9 cellular contexts compared by ENCODE assay signal in the genomic region with DNA sequence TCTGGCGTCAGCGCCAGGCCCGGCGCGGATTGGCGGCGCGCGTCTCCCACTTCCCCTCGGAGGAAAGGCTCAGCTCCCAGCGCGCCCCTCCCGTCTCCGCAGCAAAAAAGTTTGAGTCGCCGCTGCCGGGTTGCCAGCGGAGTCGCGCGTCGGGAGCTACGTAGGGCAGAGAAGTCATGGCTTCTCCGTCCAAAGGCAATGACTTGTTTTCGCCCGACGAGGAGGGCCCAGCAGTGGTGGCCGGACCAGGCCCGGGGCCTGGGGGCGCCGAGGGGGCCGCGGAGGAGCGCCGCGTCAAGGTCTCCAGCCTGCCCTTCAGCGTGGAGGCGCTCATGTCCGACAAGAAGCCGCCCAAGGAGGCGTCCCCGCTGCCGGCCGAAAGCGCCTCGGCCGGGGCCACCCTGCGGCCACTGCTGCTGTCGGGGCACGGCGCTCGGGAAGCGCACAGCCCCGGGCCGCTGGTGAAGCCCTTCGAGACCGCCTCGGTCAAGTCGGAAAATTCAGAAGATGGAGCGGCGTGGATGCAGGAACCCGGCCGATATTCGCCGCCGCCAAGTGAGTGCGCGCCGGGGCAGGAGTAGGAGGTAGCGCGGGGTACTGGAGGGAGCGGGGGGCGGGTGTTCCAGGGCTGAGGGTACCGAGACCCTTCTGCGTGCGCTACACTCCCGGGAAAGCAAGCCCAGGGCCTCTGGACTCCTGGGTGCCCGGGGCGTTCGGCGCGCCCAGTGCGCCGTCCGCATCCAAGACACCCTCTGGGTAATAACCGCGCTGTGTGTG. TPM values are rescaled to one million over a fixed set of nuclear protein-coding genes. Genes with fewer than 3 reads are reported as not detected.
DNase-seq lines count a peak whose midpoint lies in the region; ATAC-seq, FAIRE-seq and TF ChIP-seq lines count a peak whose summit lies in the region.
"Had no signal": no experiment of that assay in that cellular context is flagged by ENCODE, and none has a peak within 500 bp of the region (broad histone marks: within the 10 kb centered on the region; RNA-seq: fewer than 3 reads in every experiment).

MSX2 (plus strand) TSS at position 99 of the 777 bp plus-strand sequence; CDS start at position 177, 78 bp downstream.

- H3K9me3 Mint-ChIP-seq in activated T-helper 2 cell treated with anti-CD3 and anti-CD28 coated beads, Interferon-gamma antibody, Interleukin-2, Interleukin-4, amounts not matched to agents 10 μg/mL and 5 μg/mL and 100 μg/mL, durations not matched to agents 14 hours and 24 hours and 36 hours: no peaks in the 10 kb centered on the region
- peaks cover 4% of the 10 kb centered on the region for H3K9me3 Mint-ChIP-seq in natural killer cell treated with Interleukin-12 subunit alpha and Interleukin-12 subunit beta and Interleukin-15 and Interleukin-18, amount 100 ng/mL, for 72 hours

- no peak for FAIRE-seq in H54 (lab: Jason Lieb, UNC)
- FAIRE-seq: GM12878 had no signal

- H3K36me3 Mint-ChIP-seq in activated T-helper 2 cell treated with anti-CD3 and anti-CD28 coated beads, Interferon-gamma antibody, Interleukin-2, Interleukin-4, amounts not matched to agents 10 μg/mL and 5 μg/mL and 100 μg/mL, durations not matched to agents 14 hours and 24 hours and 36 hours (ENCODE audit: low read depth): peaks cover 3% of the 10 kb centered on the region
- H3K36me3 Mint-ChIP-seq in natural killer cell treated with Interleukin-12 subunit alpha and Interleukin-12 subunit beta and Interleukin-15 and Interleukin-18, amount 100 ng/mL, for 72 hours: peaks cover 6% of the 10 kb centered on the region

- H3K9me3 ChIP-seq in MG63 (no peaks in the 10 kb centered on the region), thoracic aorta (no peaks in the 10 kb centered on the region)

- TF ChIP-seq POLR2A in H54 (IDR thresholded peaks at IDR 0.05; ENCODE audit: low read depth, low read length): no peak

- DNase-seq in AG09309 (ENCODE audit: low read depth) (peak; percentile 59), MG63 (peak; percentile 95), foreskin keratinocyte (peak; percentile 64 to 83), thoracic aorta (ENCODE audit: low spot score) (no peak), H54 (ENCODE audit: insufficient read length, low spot score) (no peak)
- DNase-seq in activated T-helper 2 cell treated with anti-CD3 and anti-CD28 coated beads, Interferon-gamma antibody, Interleukin-2, Interleukin-4, amounts not matched to agents 10 μg/mL and 5 μg/mL and 100 μg/mL, durations not matched to agents 14 hours and 24 hours and 36 hours (ENCODE audit: low spot score): peak; percentile 9
- DNase-seq in natural killer cell treated with Interleukin-12 subunit alpha and Interleukin-12 subunit beta and Interleukin-15 and Interleukin-18, amount 100 ng/mL, for 72 hours (ENCODE audit: low spot score): no peak

- TF ChIP-seq CTCF in AG09309 (IDR thresholded peaks at IDR 0.05; ENCODE audit: control insufficient read depth, insufficient read depth, low read depth, low read length, missing control alignments): no peak
- TF ChIP-seq CTCF in foreskin keratinocyte (conservative IDR thresholded peaks at IDR 0.05): no peak
- no peak for TF ChIP-seq CTCF in thoracic aorta (IDR thresholded peaks at IDR 0.05)

- H3K27me3 Mint-ChIP-seq in activated T-helper 2 cell treated with anti-CD3 and anti-CD28 coated beads, Interferon-gamma antibody, Interleukin-2, Interleukin-4, amounts not matched to agents 10 μg/mL and 5 μg/mL and 100 μg/mL, durations not matched to agents 14 hours and 24 hours and 36 hours (ENCODE audit: low read depth): peaks cover 85% of the 10 kb centered on the region
- peaks cover 52 to 78% of the 10 kb centered on the region in 2 donors for H3K27me3 Mint-ChIP-seq in natural killer cell treated with Interleukin-12 subunit alpha and Interleukin-12 subunit beta and Interleukin-15 and Interleukin-18, amount 100 ng/mL, for 72 hours

- H3K27ac Mint-ChIP-seq in activated T-helper 2 cell treated with anti-CD3 and anti-CD28 coated beads, Interferon-gamma antibody, Interleukin-2, Interleukin-4, amounts not matched to agents 10 μg/mL and 5 μg/mL and 100 μg/mL, durations not matched to agents 14 hours and 24 hours and 36 hours: no peak within 1 kb of the TSS
- H3K27ac Mint-ChIP-seq in natural killer cell treated with Interleukin-12 subunit alpha and Interleukin-12 subunit beta and Interleukin-15 and Interleukin-18, amount 100 ng/mL, for 72 hours: no peak within 1 kb of the TSS

- no peaks in the 10 kb centered on the region for H3K4me1 ChIP-seq in foreskin keratinocyte
- H3K4me1 ChIP-seq in thoracic aorta (ENCODE audit: control insufficient read depth in 1 of 2, low read depth in 2 of 2): peaks cover 10 to 24% of the 10 kb centered on the region in 2 donors

- H3K27me3 ChIP-seq in MG63: peaks cover 33% of the 10 kb centered on the region
- H3K27me3 ChIP-seq in foreskin keratinocyte: peaks cover 38% of the 10 kb centered on the region
- peaks cover 21% of the 10 kb centered on the region for H3K27me3 ChIP-seq in thoracic aorta (replicated peaks; ENCODE audit: insufficient read depth)

- H3K4me3 Mint-ChIP-seq in activated T-helper 2 cell treated with anti-CD3 and anti-CD28 coated beads, Interferon-gamma antibody, Interleukin-2, Interleukin-4, amounts not matched to agents 10 μg/mL and 5 μg/mL and 100 μg/mL, durations not matched to agents 14 hours and 24 hours and 36 hours (ENCODE audit: low read depth): peak within 1 kb of the TSS; percentile 6
- peak within 1 kb of the TSS; percentile 82 for H3K4me3 Mint-ChIP-seq in natural killer cell treated with Interleukin-12 subunit alpha and Interleukin-12 subunit beta and Interleukin-15 and Interleukin-18, amount 100 ng/mL, for 72 hours

- H3K36me3 ChIP-seq in MG63 (peaks cover 3% of the 10 kb centered on the region; the same call in 1 of the 2 replicates), thoracic aorta (no peaks in the 10 kb centered on the region)

- intact Hi-C loops in activated T-helper 2 cell treated with anti-CD3 and anti-CD28 coated beads, Interferon-gamma antibody, Interleukin-2, Interleukin-4, amounts not matched to agents 10 μg/mL and 5 μg/mL and 100 μg/mL, durations not matched to agents 14 hours and 24 hours and 36 hours (cut with micrococcal nuclease): loop anchor here (5.0 kb wide), 1 partner anchor 1487 kb away; the partner anchor contains the start of gene NKX2-5

- H3K27ac ChIP-seq in foreskin keratinocyte (peak within 1 kb of the TSS; percentile 42), thoracic aorta (peak within 1 kb of the TSS in 1 of 2 donors; percentile 8)

- peaks cover 5% of the 10 kb centered on the region for H3K4me1 Mint-ChIP-seq in activated T-helper 2 cell treated with anti-CD3 and anti-CD28 coated beads, Interferon-gamma antibody, Interleukin-2, Interleukin-4, amounts not matched to agents 10 μg/mL and 5 μg/mL and 100 μg/mL, durations not matched to agents 14 hours and 24 hours and 36 hours (ENCODE audit: low read depth)
- H3K4me1 Mint-ChIP-seq in natural killer cell treated with Interleukin-12 subunit alpha and Interleukin-12 subunit beta and Interleukin-15 and Interleukin-18, amount 100 ng/mL, for 72 hours (ENCODE audit: low read depth in 2 of 2): peaks cover 4 to 5% of the 10 kb centered on the region in 2 donors

- ATAC-seq in foreskin keratinocyte: peak; percentile 96
- peak; percentile 61 to 82 for ATAC-seq in natural killer cell treated with Interleukin-12 subunit alpha and Interleukin-12 subunit beta and Interleukin-15 and Interleukin-18, amount 100 ng/mL, for 72 hours
- ATAC-seq in thoracic aorta (ENCODE audit: insufficient number of reproducible peaks, low FRiP score, low read depth): peak; percentile 26
- ATAC-seq in HG02870 (IDR thresholded peaks at IDR 0.05; ENCODE audit: unreplicated experiment): no peak
- ATAC-seq: GM12878 had no signal

- H3K4me3 ChIP-seq in AG09309 (ENCODE audit: control insufficient read depth, low read depth, low read length) (peak within 1 kb of the TSS; percentile 62), MG63 (peak within 1 kb of the TSS; percentile 87), thoracic aorta (peak within 1 kb of the TSS; percentile 78)
- H3K4me3 ChIP-seq: GM12878 had no signal

RNA-seq across cellular contexts. Expression of gene MSX2, which starts in this region (rescaled TPM):
- 8.5 and 10.7 TPM in 2 replicates for total RNA-seq in MG63 (2014; rRNA removed; shearing (Covaris generic); ENCODE audit: low replicate concordance)
- not detected in 2 replicates for total RNA-seq in activated T-helper 2 cell treated with anti-CD3 and anti-CD28 coated beads, Interferon-gamma antibody, Interleukin-2, Interleukin-4, amounts not matched to agents 10 μg/mL and 5 μg/mL and 100 μg/mL, durations not matched to agents 14 hours and 24 hours and 36 hours
- total RNA-seq in foreskin keratinocyte (2.8 and 4.0 TPM in 2 replicates), thoracic aorta (1 to 10 TPM in 1 of 2 donors, not detected in 1; 2.0 TPM)
- 3.8 and 3.9 TPM in 2 replicates for polyA plus RNA-seq in foreskin keratinocyte
- not detected for total RNA-seq in natural killer cell treated with Interleukin-12 subunit alpha and Interleukin-12 subunit beta and Interleukin-15 and Interleukin-18, amount 100 ng/mL, for 72 hours
- total RNA-seq: GM12878 had no signal
- polyA plus RNA-seq: GM12878 had no signal

Comparison
In these comparisons a context has a peak if more than half of its experiments do, and no peak if none do; other contexts are left out.
1. Peak in DNase-seq in activated T-helper 2 cell treated with anti-CD3 and anti-CD28 coated beads, Interferon-gamma antibody, Interleukin-2, Interleukin-4, amounts not matched to agents 10 μg/mL and 5 μg/mL and 100 μg/mL, durations not matched to agents 14 hours and 24 hours and 36 hours; RNA of the gene not detected or under 1 TPM.
2. Peak in ATAC-seq in natural killer cell treated with Interleukin-12 subunit alpha and Interleukin-12 subunit beta and Interleukin-15 and Interleukin-18, amount 100 ng/mL, for 72 hours; RNA of the gene not detected or under 1 TPM.
3. DNase-seq: peak in AG09309 (single experiment), MG63 (single experiment) and foreskin keratinocyte (2 of 2); none in natural killer cell treated with Interleukin-12 subunit alpha and Interleukin-12 subunit beta and Interleukin-15 and Interleukin-18, amount 100 ng/mL, for 72 hours (single experiment), thoracic aorta (single experiment) and H54 (single experiment).
4. Peak in every context shown above with its lines, with median percentiles within 50 percentile points of each other: H3K4me3 ChIP-seq.